Comparison of ENCODE assay signal across 8 cellular contexts in the genomic region with DNA sequence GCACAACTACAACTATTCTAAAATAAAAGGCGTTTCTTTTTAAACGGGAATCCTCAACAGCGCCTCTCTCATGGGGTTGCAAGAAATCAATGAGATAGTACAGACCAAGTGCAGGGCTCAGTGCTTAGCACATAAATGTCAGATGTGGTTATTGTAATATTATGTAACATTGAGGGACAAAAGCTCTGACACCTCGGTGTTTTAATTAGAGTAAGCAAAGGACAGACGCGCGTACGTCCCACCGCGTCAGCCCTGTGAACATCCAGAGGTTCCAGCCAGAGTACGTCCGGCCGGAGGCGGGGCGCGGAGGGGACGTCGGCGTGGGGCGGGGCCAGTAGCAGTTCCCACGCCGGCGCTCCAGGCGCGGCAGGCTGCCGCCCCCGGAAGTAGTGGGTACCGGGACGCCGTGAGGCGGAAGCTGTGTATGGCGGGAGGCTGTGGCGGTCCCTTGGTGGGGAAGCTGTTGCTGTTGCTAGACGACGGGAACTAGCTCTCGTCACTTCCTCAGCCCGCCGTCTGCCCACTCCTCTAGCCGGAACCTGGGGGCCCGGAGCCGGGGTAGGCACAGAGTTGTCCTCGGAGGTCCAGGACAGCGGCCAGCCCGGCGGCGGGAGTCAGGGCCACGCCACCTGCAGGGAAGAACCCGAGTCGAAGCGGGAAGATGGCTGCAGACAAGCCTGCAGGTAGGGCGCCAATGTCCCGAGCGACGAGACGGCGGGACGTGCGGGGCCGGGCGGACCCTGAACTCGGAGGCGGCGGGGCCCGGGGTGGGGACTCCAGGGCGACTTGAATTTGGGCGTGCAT. TPM values are rescaled to one million over a fixed set of nuclear protein-coding genes. Genes with fewer than 3 reads are reported as not detected.
A peak's percentile ranks its signal among the peaks of the same experiment; 100 is the strongest.
DNase-seq lines count a peak whose midpoint lies in the region; ATAC-seq and TF ChIP-seq lines count a peak whose summit lies in the region.

A gene with protein sequence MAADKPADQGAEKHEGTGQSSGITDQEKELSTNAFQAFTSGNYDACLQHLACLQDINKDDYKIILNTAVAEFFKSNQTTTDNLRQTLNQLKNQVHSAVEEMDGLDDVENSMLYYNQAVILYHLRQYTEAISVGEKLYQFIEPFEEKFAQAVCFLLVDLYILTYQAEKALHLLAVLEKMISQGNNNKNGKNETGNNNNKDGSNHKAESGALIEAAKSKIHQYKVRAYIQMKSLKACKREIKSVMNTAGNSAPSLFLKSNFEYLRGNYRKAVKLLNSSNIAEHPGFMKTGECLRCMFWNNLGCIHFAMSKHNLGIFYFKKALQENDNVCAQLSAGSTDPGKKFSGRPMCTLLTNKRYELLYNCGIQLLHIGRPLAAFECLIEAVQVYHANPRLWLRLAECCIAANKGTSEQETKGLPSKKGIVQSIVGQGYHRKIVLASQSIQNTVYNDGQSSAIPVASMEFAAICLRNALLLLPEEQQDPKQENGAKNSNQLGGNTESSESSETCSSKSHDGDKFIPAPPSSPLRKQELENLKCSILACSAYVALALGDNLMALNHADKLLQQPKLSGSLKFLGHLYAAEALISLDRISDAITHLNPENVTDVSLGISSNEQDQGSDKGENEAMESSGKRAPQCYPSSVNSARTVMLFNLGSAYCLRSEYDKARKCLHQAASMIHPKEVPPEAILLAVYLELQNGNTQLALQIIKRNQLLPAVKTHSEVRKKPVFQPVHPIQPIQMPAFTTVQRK (plus strand): TSS at position 389 of the 804 bp plus-strand sequence. CDS start 273 bp downstream, at position 662.

- ATAC-seq in HG03432 (IDR thresholded peaks at IDR 0.05; ENCODE audit: unreplicated experiment) = peak; percentile 99

- peak; percentile 98 for DNase-seq in Ammon's horn (ENCODE audit: low spot score)
- DNase-seq in NCI-H460 (ENCODE audit: extremely low read depth, low read depth) = peak; percentile 83
- peak; percentile 96 for DNase-seq in activated CD4-positive, CD25-positive, alpha-beta regulatory T cell treated with anti-CD3 and anti-CD28 coated beads, Interleukin-2, amount 50 U/mL, for 72 hours
- DNase-seq in cerebellar nuclear complex (lab: John Stamatoyannopoulos, UW) = peak; percentile 50 to 74
- peak; percentile 99 for DNase-seq in islet precursor cell
- peak; percentile 88 to 95 (median 94) for DNase-seq in stimulated activated CD4-positive, alpha-beta T cell treated with anti-CD3 and anti-CD28 coated beads, Interleukin-12 subunit alpha, Interleukin-12 subunit beta, amount 100 ng/mL, for 48 hours (ENCODE audit: low read depth in 2 of 3, low spot score in 1 of 3)

- TF ChIP-seq POLR2A in GM19099 (IDR thresholded peaks at IDR 0.05; ENCODE audit: extremely low read depth, insufficient read length, low read depth) = peak; percentile 74

RNA-seq across cellular contexts. Expression of the gene that starts here (rescaled TPM):
- total RNA-seq in NCI-H460 (2014; rRNA removed; shearing (Covaris generic)) = 28.5 and 33.0 TPM in 2 replicates
- polyA plus RNA-seq in NCI-H460 (2014; cell fraction: nucleus; rRNA removed) = 20.7 and 31.2 TPM in 2 replicates

Comparison
In these comparisons a context has a peak if more than half of its experiments do, and no peak if none do; other contexts are left out.
1. Peak in every context shown above with its lines: DNase-seq and ATAC-seq.